Comparison of ENCODE assay signal across 26 cellular contexts in the genomic region with DNA sequence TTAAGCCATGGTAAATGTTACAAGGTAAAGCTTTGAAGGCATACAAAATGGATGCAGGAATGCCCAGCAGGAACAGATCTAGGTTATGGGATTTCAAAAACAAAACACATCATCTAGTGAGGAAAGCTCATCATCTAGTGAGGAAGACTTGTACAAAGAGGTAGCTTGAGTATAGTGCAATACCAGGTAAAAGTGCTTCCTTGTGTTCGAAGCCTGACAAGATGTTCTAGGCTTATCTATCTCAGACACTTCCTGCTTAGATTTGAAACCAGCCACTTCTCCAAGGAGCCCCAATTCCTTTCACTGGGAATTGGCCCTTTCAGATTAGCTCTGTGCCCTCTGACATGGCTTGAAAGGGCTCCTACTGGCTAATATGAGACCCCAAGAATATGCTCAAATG. TPM values are rescaled to one million over a fixed set of nuclear protein-coding genes. Genes with fewer than 3 reads are reported as not detected.
"Had no signal": no experiment of that assay in that cellular context is flagged by ENCODE, and none has a peak within 500 bp of the region (broad histone marks: within the 10 kb centered on the region; RNA-seq: fewer than 3 reads in every experiment).

No MANE protein-coding gene starts in this region.

- H3K4me3 ChIP-seq: heart left ventricle, spleen, testis, tibial nerve, upper lobe of right lung, vagina had no signal

- ATAC-seq: heart left ventricle; left colon; naive thymus-derived CD8-positive, alpha-beta T cell; right cardiac atrium; stimulated activated memory B cell treated with anti-CD40 and anti-IgM and Interleukin-4, amounts not matched to agents 10 μg/mL and 1 μg/mL and 100 μg/mL, for 72 hours; stimulated activated naive CD8-positive, alpha-beta T cell treated with anti-CD3 and anti-CD28 coated beads, Interleukin-15, amount 100 ng/mL, for 72 hours; upper lobe of right lung had no signal

- FAIRE-seq: endothelial cell of umbilical vein had no signal

- H3K4me1 ChIP-seq: vagina had no signal

- H3K27me3 ChIP-seq: heart left ventricle, spleen, testis, tibial nerve, upper lobe of right lung, vagina had no signal

- H3K27ac Mint-ChIP-seq: stimulated activated memory B cell treated with anti-CD40 and anti-IgM and Interleukin-4, amounts not matched to agents 10 μg/mL and 1 μg/mL and 100 μg/mL, for 72 hours; stimulated activated naive CD8-positive, alpha-beta T cell treated with anti-CD3 and anti-CD28 coated beads, Interleukin-15, amount 100 ng/mL, for 72 hours had no signal

- H3K4me3 Mint-ChIP-seq: naive thymus-derived CD8-positive, alpha-beta T cell; stimulated activated memory B cell treated with anti-CD40 and anti-IgM and Interleukin-4, amounts not matched to agents 10 μg/mL and 1 μg/mL and 100 μg/mL, for 72 hours; stimulated activated naive CD8-positive, alpha-beta T cell treated with anti-CD3 and anti-CD28 coated beads, Interleukin-15, amount 100 ng/mL, for 72 hours had no signal

- H3K27ac ChIP-seq: heart left ventricle, spleen, testis, tibial nerve, upper lobe of right lung, vagina had no signal

- H3K27me3 Mint-ChIP-seq: naive thymus-derived CD8-positive, alpha-beta T cell; stimulated activated memory B cell treated with anti-CD40 and anti-IgM and Interleukin-4, amounts not matched to agents 10 μg/mL and 1 μg/mL and 100 μg/mL, for 72 hours; stimulated activated naive CD8-positive, alpha-beta T cell treated with anti-CD3 and anti-CD28 coated beads, Interleukin-15, amount 100 ng/mL, for 72 hours had no signal

- DNase-seq: foreskin melanocyte; heart left ventricle; hippocampal formation; left colon; naive thymus-derived CD8-positive, alpha-beta T cell; posterior cingulate gyrus; right cardiac atrium; spleen; stimulated activated CD4-positive, alpha-beta T cell treated with anti-CD3 and anti-CD28 coated beads, Interleukin-15, amount 100 ng/mL, for 24 hours; stimulated activated CD4-positive, alpha-beta T cell treated with anti-CD3 and anti-CD28 coated beads, Interleukin-1b, Interleukin-23, amount 100 ng/mL, for 48 hours; stimulated activated CD4-positive, alpha-beta T cell treated with anti-CD3 and anti-CD28 coated beads, Interleukin-4, amount 100 ng/mL, for 24 hours; stimulated activated naive CD8-positive, alpha-beta T cell treated with anti-CD3 and anti-CD28 coated beads, Interleukin-15, amount 100 ng/mL, for 72 hours; testis; upper lobe of right lung had no signal

- H3K9me3 ChIP-seq: heart left ventricle, spleen, testis, tibial nerve, upper lobe of right lung, vagina had no signal

- H3K36me3 ChIP-seq: tibial nerve, upper lobe of right lung, vagina had no signal

RNA-seq across cellular contexts. Expression of gene RNU4ATAC, which starts 45.6 kb away (rescaled TPM):
- total RNA-seq: endothelial cell of umbilical vein; heart left ventricle; kidney epithelial cell; left colon; liver; mesenteric fat pad; mononuclear cell; naive thymus-derived CD8-positive, alpha-beta T cell; osteocyte; subcutaneous adipose tissue; testis; tibial nerve; upper lobe of right lung; vagina had no signal
- polyA plus RNA-seq: endothelial cell of umbilical vein; esophagus; heart left ventricle; naive thymus-derived CD8-positive, alpha-beta T cell; neural cell; right cardiac atrium; spleen had no signal
